ENCODE assay signal across 18 cellular contexts in genomic region chr12:126869644-126870043, GRCh38.
DNase-seq lines count a peak whose midpoint lies in the region; ATAC-seq, FAIRE-seq and TF ChIP-seq lines count a peak whose summit lies in the region.
"Had no signal": no experiment of that assay in that cellular context is flagged by ENCODE, and none has a peak within 500 bp of the region (broad histone marks: within the 10 kb centered on the region; RNA-seq: fewer than 3 reads in every experiment).

No MANE protein-coding gene starts in this region.

- peaks cover 0 to 3% of the 10 kb centered on the region in 2 donors for H3K27me3 Mint-ChIP-seq in CD8-positive, alpha-beta memory T cell
- H3K27me3 Mint-ChIP-seq: CD4-positive, alpha-beta memory T cell had no signal

- H3K9me3 Mint-ChIP-seq in CD8-positive, alpha-beta memory T cell, result peaks cover 0 to 3% (median 0%) of the 10 kb centered on the region in 5 donors

- H3K27me3 ChIP-seq in CD8-positive, alpha-beta memory T cell (ENCODE audit: insufficient read depth, low read length, poor library complexity, severe bottlenecking), result no peaks in the 10 kb centered on the region
- H3K27me3 ChIP-seq in K562 (ENCODE audit: control insufficient read depth in 2 of 2, insufficient read depth in 2 of 2, low read length in 2 of 2) (no peaks in the 10 kb centered on the region), right atrium auricular region (no peaks in the 10 kb centered on the region)

- H3K9me3 ChIP-seq in CD8-positive, alpha-beta memory T cell (ENCODE audit: low read length), result no peaks in the 10 kb centered on the region
- H3K9me3 ChIP-seq in K562 (replicated peaks; ENCODE audit: control insufficient read depth, insufficient read depth, low read depth, low read length) (peaks cover 6% of the 10 kb centered on the region), right atrium auricular region (no peaks in the 10 kb centered on the region)
- H3K9me3 ChIP-seq: Caco-2 had no signal

- POLR2A ChIA-PET in CD8-positive, alpha-beta memory T cell (lab: Charles Lee), result no interaction called here
- POLR2A ChIA-PET in K562 (lab: Yijun Ruan, JAX), result interaction anchor here (0.6 to 1.3 kb wide), 3 partner anchors 13 to 351 kb away, joined by 3 read pairs; no protein-coding TSS in a partner anchor

- no peak for TF ChIP-seq POLR2A in K562 (conservative IDR thresholded peaks at IDR 0.05)
- TF ChIP-seq POLR2A in H54 (IDR thresholded peaks at IDR 0.05; ENCODE audit: low read depth, low read length), result no peak

- CTCF ChIA-PET in CD8-positive, alpha-beta memory T cell (lab: Charles Lee), result interaction anchor here (1.2 kb wide), 1 partner anchor 1686 kb away, joined by 3 read pairs; no protein-coding TSS in a partner anchor
- CTCF ChIA-PET in K562 (lab: Yijun Ruan, JAX; ENCODE audit: low intra/inter-chr PET ratio), result no interaction called here

- H2AFZ ChIP-seq in K562 (ENCODE audit: low read depth, low read length), result peak overlapping the region; percentile 73; the same call in 1 of the 2 replicates
- H2AFZ ChIP-seq: GM23248 had no signal

- in situ Hi-C loops in K562 (cut with MboI), result no loop called here

- TF ChIP-seq CTCF in K562 (IDR thresholded peaks at IDR 0.05 in 2 of 3, conservative IDR thresholded peaks at IDR 0.05 in 1 of 3; ENCODE audit: insufficient read depth in 2 of 3, low read depth in 1 of 3, low read length in 3 of 3), result no peak
- TF ChIP-seq CTCF in right atrium auricular region (IDR thresholded peaks at IDR 0.05), result no peak

- no peaks in the 10 kb centered on the region for H3K36me3 ChIP-seq in CD8-positive, alpha-beta memory T cell (ENCODE audit: insufficient read depth, low read length)
- H3K36me3 ChIP-seq in K562 (ENCODE audit: control insufficient read depth, insufficient read depth, low read length), result no peaks in the 10 kb centered on the region
- no peaks in the 10 kb centered on the region for H3K36me3 ChIP-seq in right atrium auricular region

- H4K20me1 ChIP-seq in K562 (replicated peaks; ENCODE audit: control insufficient read depth, insufficient read depth, low read length), result no peaks in the 10 kb centered on the region

- H3K4me1 ChIP-seq in CD8-positive, alpha-beta memory T cell (ENCODE audit: insufficient read depth, low read length), result no peaks in the 10 kb centered on the region
- H3K4me1 ChIP-seq in K562 (replicated peaks in 1 of 2; ENCODE audit: control insufficient read depth in 2 of 2, insufficient read depth in 2 of 2, low read length in 2 of 2) (peaks cover 10 to 21% of the 10 kb centered on the region in 2 experiments; a peak in 4 of 5 replicates), right atrium auricular region (no peaks in the 10 kb centered on the region)
- H3K4me1 ChIP-seq: Caco-2 had no signal

- peak; percentile 90 for ATAC-seq in K562
- ATAC-seq: HCT116 had no signal

- no peak overlapping the region for H3K27ac Mint-ChIP-seq in CD8-positive, alpha-beta memory T cell
- H3K27ac Mint-ChIP-seq: CD4-positive, alpha-beta memory T cell; H9 had no signal

- BruUV-seq in K562 (replicated peaks; lab: Mats Ljungman, UMichigan), result no TSS peak

- no peak overlapping the region for H3K4me3 Mint-ChIP-seq in CD8-positive, alpha-beta memory T cell
- H3K4me3 Mint-ChIP-seq: CD4-positive, alpha-beta memory T cell; H9 had no signal

- no peak for TF ChIP-seq RAD21 in K562 (CRISPR knock-in tag; conservative IDR thresholded peaks at IDR 0.05 in 1 of 2, IDR thresholded peaks at IDR 0.05 in 1 of 2)

- intact Hi-C loops in K562 (cut with micrococcal nuclease), result no loop called here

- H3K79me2 ChIP-seq in K562 (ENCODE audit: control insufficient read depth, insufficient read depth, low read length), result no peaks in the 10 kb centered on the region

- TF ChIP-seq EP300 in K562 (IDR thresholded peaks at IDR 0.05; ENCODE audit: low read length), result peak; percentile 94

- H3K4me1 Mint-ChIP-seq in CD8-positive, alpha-beta memory T cell, result peaks cover 4 to 6% (median 4%) of the 10 kb centered on the region in 3 donors

- H3K27ac ChIP-seq in CD8-positive, alpha-beta memory T cell (ENCODE audit: low read depth, low read length), result peak overlapping the region; percentile 11
- H3K27ac ChIP-seq in K562 (ENCODE audit: extremely low read depth, low read depth, low read length), result peak overlapping the region; percentile 56; the same call in 1 of the 3 replicates
- no peak overlapping the region for H3K27ac ChIP-seq in right atrium auricular region
- H3K27ac ChIP-seq: GM23248 had no signal

- no peak overlapping the region for H3K4me3 ChIP-seq in CD8-positive, alpha-beta memory T cell (ENCODE audit: low read length)
- H3K4me3 ChIP-seq in K562 (no peak overlapping the region), right atrium auricular region (no peak overlapping the region)
- H3K4me3 ChIP-seq: GM23248 had no signal

- DNase-seq in CD8-positive, alpha-beta memory T cell, result no peak
- DNase-seq in HUDEP-2 (lab: John Stamatoyannopoulos, UW; ENCODE audit: unreplicated experiment in 76 of 76), result peak in 48 of 76 experiments; percentile 1 to 86 (median 41)
- peak; percentile 67 to 82 (median 76) for DNase-seq in K562 (ENCODE audit: extremely low read depth in 1 of 4, low spot score in 3 of 4)
- peak; percentile 35 for DNase-seq in retina
- DNase-seq in H54 (ENCODE audit: insufficient read length, low spot score), result no peak
- no peak for DNase-seq in right atrium auricular region (ENCODE audit: low spot score)
- DNase-seq: C1 segment of cervical spinal cord; Caco-2; CD4-positive, alpha-beta memory T cell; DMS153; DND-41; GM23248; H9 had no signal

- peak; percentile 96 for FAIRE-seq in K562 (lab: Jason Lieb, UNC)
- FAIRE-seq in H54 (lab: Jason Lieb, UNC), result no peak
- FAIRE-seq: G401.6, GM12892, GM19239, H1 had no signal

- peak overlapping the region in 1 of 2 experiments; percentile 42; a peak in 1 of 4 replicates for H3K9ac ChIP-seq in K562 (ENCODE audit: insufficient read depth in 1 of 2, low read depth in 2 of 2, low read length in 2 of 2)
- H3K9ac ChIP-seq: GM23248 had no signal

- H3K9me1 ChIP-seq in K562 (ENCODE audit: control insufficient read depth, insufficient read depth, low read length), result peaks cover 5% of the 10 kb centered on the region

- H3K4me2 ChIP-seq in K562 (ENCODE audit: insufficient read depth, low read length), result peak overlapping the region; percentile 63

- 0% methylated on average over 2 of the region's 2 CpGs for WGBS in K562 (ENCODE audit: insufficient coverage, low coverage, missing lambda C conversion rate)

- H3K36me3 Mint-ChIP-seq in CD8-positive, alpha-beta memory T cell, result no peaks in the 10 kb centered on the region
- H3K36me3 Mint-ChIP-seq: CD4-positive, alpha-beta memory T cell had no signal

TF ChIP-seq in K562, 482 proteins besides CTCF, POLR2A, EP300 and RAD21 (continues in another document):
- TF ChIP-seq NBN (IDR thresholded peaks at IDR 0.05; ENCODE audit: low read depth), result 0 out of 2 replicates have a peak, but pooled peaks have one; percentile 25
- TF ChIP-seq KLF16 (IDR thresholded peaks at IDR 0.05), result peak; percentile 75; the same call in 1 of the 2 replicates
- TF ChIP-seq ATF3 (IDR thresholded peaks at IDR 0.05), result peak; percentile 77
- no peak for TF ChIP-seq ATF3 (CRISPR knock-in tag; conservative IDR thresholded peaks at IDR 0.05)
- peak; percentile 35; the same call in 1 of the 2 replicates for TF ChIP-seq CC2D1A (IDR thresholded peaks at IDR 0.05)
- TF ChIP-seq SMARCE1 (IDR thresholded peaks at IDR 0.05), result peak; percentile 80
- 0 out of 4 replicates have a peak, but pooled peaks of 1 of the 2 experiments have one; percentile 13 for TF ChIP-seq NRF1 (conservative IDR thresholded peaks at IDR 0.05 in 1 of 2, IDR thresholded peaks at IDR 0.05 in 1 of 2)
- TF ChIP-seq EGR1 (conservative IDR thresholded peaks at IDR 0.05), result peak; percentile 36
- peak; percentile 97 for TF ChIP-seq ARID1B (IDR thresholded peaks at IDR 0.05)
- TF ChIP-seq RBBP5 (IDR thresholded peaks at IDR 0.05; ENCODE audit: borderline replicate concordance, insufficient read depth, low read length, poor library complexity, severe bottlenecking), result no peak
- peak; percentile 42 for TF ChIP-seq TBP (optimal IDR thresholded peaks at IDR 0.05; ENCODE audit: low read depth, low read length)
- TF ChIP-seq RBM15 (IDR thresholded peaks at IDR 0.05; ENCODE audit: insufficient read depth, low read length), result no peak
- TF ChIP-seq DACH1 (IDR thresholded peaks at IDR 0.05; ENCODE audit: partially characterized antibody), result no peak
- peak; percentile 87 to 90 for TF ChIP-seq TRIM24 (IDR thresholded peaks at IDR 0.05)
- TF ChIP-seq YY1 (IDR thresholded peaks at IDR 0.05; ENCODE audit: borderline replicate concordance in 1 of 3, control insufficient read depth in 1 of 3, extremely low read depth in 1 of 3, insufficient read depth in 3 of 3, insufficient read length in 1 of 3, insufficient replicate concordance in 2 of 3, low read depth in 1 of 3, low read length in 2 of 3), result no peak
- no peak for TF ChIP-seq XRCC5 (IDR thresholded peaks at IDR 0.05; ENCODE audit: low read depth, low read length)
- peak; percentile 75 for TF ChIP-seq HDAC2 (IDR thresholded peaks at IDR 0.05)
- TF ChIP-seq MEIS2 (IDR thresholded peaks at IDR 0.05; ENCODE audit: partially characterized antibody), result no peak
- peak; percentile 53; the same call in 1 of the 2 replicates for TF ChIP-seq BHLHE40 (IDR thresholded peaks at IDR 0.05; ENCODE audit: low read length)
- peak; percentile 62 for TF ChIP-seq GATA2 (CRISPR knock-in tag; IDR thresholded peaks at IDR 0.05)
- 0 out of 2 replicates have a peak, but pooled peaks have one; percentile 42 for TF ChIP-seq MXI1 (IDR thresholded peaks at IDR 0.05; ENCODE audit: low read depth, low read length)

Comparison
In these comparisons a context has a peak if more than half of its experiments do, and no peak if none do; other contexts are left out.
1. DNase-seq: peak in HUDEP-2 (48 of 76), K562 (4 of 4) and retina (single experiment); none in CD8-positive, alpha-beta memory T cell (0 of 5), H54 (single experiment) and right atrium auricular region (single experiment).
2. H3K27ac ChIP-seq: peak in CD8-positive, alpha-beta memory T cell (single experiment) and K562 (single experiment); none in right atrium auricular region (0 of 2).